In genomic region chr10:43137701-43137970, GRCh38 we compare ENCODE assay signal across 8 cellular contexts. TPM values are rescaled to one million over a fixed set of nuclear protein-coding genes. Genes with fewer than 3 reads are reported as not detected.
DNase-seq lines count a peak whose midpoint lies in the region; ATAC-seq and TF ChIP-seq lines count a peak whose summit lies in the region.

No MANE protein-coding gene starts in this region.

- H3K36me3 ChIP-seq in breast epithelium (no peaks in the 10 kb centered on the region), gastrocnemius medialis (no peaks in the 10 kb centered on the region)

- H3K4me3 ChIP-seq in breast epithelium (peak overlapping the region; percentile 80 to 95 (median 90)), gastrocnemius medialis (peak overlapping the region; percentile 74 to 97 (median 83))

- DNase-seq in NCI-H146 (lab: John Stamatoyannopoulos, UW) = peak; percentile 53
- no peak for DNase-seq in NCI-H146 treated with DMSO at 0.1 percent for 48 hours (lab: John Stamatoyannopoulos, UW; ENCODE audit: unreplicated experiment)
- peak; percentile 53 for DNase-seq in RKO (ENCODE audit: low spot score)
- no peak for DNase-seq in breast epithelium (ENCODE audit: low spot score in 2 of 2)
- DNase-seq in iPS-NIHi11 (ENCODE audit: low spot score) = peak; percentile 79
- DNase-seq in gastrocnemius medialis = no peak
- no peak for DNase-seq in DMS79 (lab: John Stamatoyannopoulos, UW)

- H3K27ac ChIP-seq in breast epithelium (peak overlapping the region; percentile 92 to 95), gastrocnemius medialis (peak overlapping the region; percentile 76 to 89 (median 86))

- H3K9me3 ChIP-seq in breast epithelium (no peaks in the 10 kb centered on the region), gastrocnemius medialis (no peaks in the 10 kb centered on the region)

- no peaks in the 10 kb centered on the region for H3K4me1 ChIP-seq in breast epithelium
- H3K4me1 ChIP-seq in gastrocnemius medialis = peaks cover 11 to 17% of the 10 kb centered on the region in 2 donors

- TF ChIP-seq CTCF in breast epithelium (IDR thresholded peaks at IDR 0.05) = no peak
- TF ChIP-seq CTCF in gastrocnemius medialis (IDR thresholded peaks at IDR 0.05 in 4 of 5, conservative IDR thresholded peaks at IDR 0.05 in 1 of 5) = no peak

- H3K27me3 ChIP-seq in breast epithelium (no peaks in the 10 kb centered on the region), gastrocnemius medialis (no peaks in the 10 kb centered on the region)

- ATAC-seq in HG02885 (IDR thresholded peaks at IDR 0.05; ENCODE audit: poor library complexity, unreplicated experiment) (peak; percentile 32), gastrocnemius medialis (peak; percentile 22 to 46)

- in situ Hi-C loops in gastrocnemius medialis (cut with MboI; ENCODE audit: low sequenced_read_pairs in 4 of 4) = no loop called here

- TF ChIP-seq POLR2A in breast epithelium (IDR thresholded peaks at IDR 0.05) = no peak
- no peak for TF ChIP-seq POLR2A in gastrocnemius medialis (IDR thresholded peaks at IDR 0.05)

- intact Hi-C loops in breast epithelium (cut with DNase I; ENCODE audit: low total_unique reads) (no loop called here), gastrocnemius medialis (cut with DNase I; ENCODE audit: low total_unique reads) (loop anchor here (5.0 kb wide), 1 partner anchor 500 kb away; the partner anchor contains the start of gene ZNF33B)

RNA-seq across cellular contexts. Expression of gene CSGALNACT2, which starts 0.6 kb away (rescaled TPM):
- 10 to 100 TPM; 21.6 to 35.5 (median 27.8) TPM for total RNA-seq in breast epithelium
- 10 to 100 TPM; 12.3 to 17.3 (median 14.1) TPM for total RNA-seq in gastrocnemius medialis

Comparison
In these comparisons a context has a peak if more than half of its experiments do, and no peak if none do; other contexts are left out.
1. DNase-seq: peak in NCI-H146 (single experiment), RKO (single experiment) and iPS-NIHi11 (single experiment); none in NCI-H146 treated with DMSO at 0.1 percent for 48 hours (single experiment), breast epithelium (0 of 2), gastrocnemius medialis (0 of 2) and DMS79 (single experiment).